In the genomic region with DNA sequence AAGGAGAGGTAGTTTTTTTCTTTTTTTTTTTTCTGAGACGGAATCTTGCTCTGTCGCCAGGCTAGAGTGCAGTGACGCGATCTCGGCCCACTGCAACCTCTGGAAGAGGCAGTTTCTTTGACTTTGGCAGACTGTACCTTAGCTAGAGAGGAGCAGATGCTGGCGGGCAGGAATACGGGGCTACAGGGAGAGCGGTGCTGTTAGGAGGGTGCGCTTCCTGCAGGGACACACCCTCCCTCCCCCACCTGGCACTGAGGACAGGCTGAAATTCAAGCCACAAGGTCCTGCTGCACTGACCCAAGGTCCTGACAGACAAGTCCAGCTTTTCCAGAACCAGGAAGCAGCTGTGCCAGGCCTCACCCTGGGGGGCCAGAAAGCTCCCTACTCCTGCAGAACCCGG, we compare ENCODE assay signal across 20 cellular contexts.
"Had no signal": no experiment of that assay in that cellular context is flagged by ENCODE, and none has a peak within 500 bp of the region (broad histone marks: within the 10 kb centered on the region; RNA-seq: fewer than 3 reads in every experiment).

No MANE protein-coding gene starts in this region.

- FAIRE-seq: astrocyte, bronchial epithelial cell had no signal

- H3K27ac ChIP-seq: adrenal gland, esophagus squamous epithelium, tibial artery had no signal

- H3K9me3 Mint-ChIP-seq: activated naive CD4-positive, alpha-beta T cell treated with anti-CD3 and anti-CD28 coated beads, Interleukin-2, amount 50 U/mL, for 72 hours; natural killer cell had no signal

- H3K4me1 ChIP-seq: adrenal gland, esophagus squamous epithelium, tibial artery had no signal

- H3K4me3 Mint-ChIP-seq: activated T-cell treated with anti-CD3 and anti-CD28 coated beads, Interleukin-2, amount 50 U/mL, for 72 hours; natural killer cell had no signal

- H3K36me3 Mint-ChIP-seq: natural killer cell had no signal

- H3K27me3 ChIP-seq: adrenal gland, esophagus squamous epithelium, tibial artery had no signal

- H3K27ac Mint-ChIP-seq: activated naive CD4-positive, alpha-beta T cell treated with anti-CD3 and anti-CD28 coated beads, Interleukin-2, amount 50 U/mL, for 72 hours; activated T-cell treated with anti-CD3 and anti-CD28 coated beads, Interleukin-2, amount 50 U/mL, for 72 hours; natural killer cell had no signal

- H3K4me3 ChIP-seq: adrenal gland, esophagus squamous epithelium, mucosa of descending colon, tibial artery had no signal

- ATAC-seq: activated naive CD4-positive, alpha-beta T cell treated with anti-CD3 and anti-CD28 coated beads, Interleukin-2, amount 50 U/mL, for 72 hours; activated T-cell treated with anti-CD3 and anti-CD28 coated beads, Interleukin-2, amount 50 U/mL, for 72 hours; left ventricle myocardium superior; mucosa of descending colon; natural killer cell; stimulated activated naive CD8-positive, alpha-beta T cell treated with anti-CD3 and anti-CD28 coated beads, Interleukin-15, Interleukin-2, amounts not matched to agents 100 U/mL and 50 U/mL, for 24 hours had no signal

- DNase-seq: activated CD4-positive, alpha-beta T cell treated with anti-CD3 and anti-CD28 coated beads, Interleukin-2, amount 50 U/mL, for 1 hour; activated CD8-positive, alpha-beta memory T cell treated with anti-CD3 and anti-CD28 coated beads for 24 hours; activated CD8-positive, alpha-beta memory T cell treated with anti-CD3 and anti-CD28 coated beads, Interleukin-2, amount 50 U/mL, for 48 hours; activated gamma-delta T cell; activated T-cell treated with anti-CD3 and anti-CD28 coated beads, Interleukin-2, amount 50 U/mL, for 72 hours; adrenal gland; cerebellar nuclear complex; cortex of kidney; effector CD8-positive, alpha-beta T cell; esophagus squamous epithelium; left ventricle myocardium superior; mucosa of descending colon; natural killer cell; stimulated activated naive CD8-positive, alpha-beta T cell treated with anti-CD3 and anti-CD28 coated beads, Interleukin-15, Interleukin-2, amounts not matched to agents 100 U/mL and 50 U/mL, for 24 hours; T-helper 1 cell; T-helper 9 cell; tibial artery had no signal

- H3K9me3 ChIP-seq: adrenal gland, esophagus squamous epithelium, mucosa of descending colon, tibial artery had no signal
